Comparison of ENCODE assay signal across 12 cellular contexts in genomic region chr2:191894681-191895147, GRCh38. TPM values are rescaled to one million over a fixed set of nuclear protein-coding genes. Genes with fewer than 3 reads are reported as not detected.
DNase-seq lines count a peak whose midpoint lies in the region; ATAC-seq and TF ChIP-seq lines count a peak whose summit lies in the region.
"Had no signal": no experiment of that assay in that cellular context is flagged by ENCODE, and none has a peak within 500 bp of the region (broad histone marks: within the 10 kb centered on the region; RNA-seq: fewer than 3 reads in every experiment).

No MANE protein-coding gene starts in this region.

- TF ChIP-seq POLR2A in breast epithelium (IDR thresholded peaks at IDR 0.05), result no peak
- TF ChIP-seq POLR2A in uterus (IDR thresholded peaks at IDR 0.05), result no peak

- H3K27me3 Mint-ChIP-seq in MCF 10A (ENCODE audit: insufficient read depth, unreplicated experiment), result no peaks in the 10 kb centered on the region

- CTCF ChIA-PET in MCF 10A (lab: Yijun Ruan, JAX) (interaction anchor here (0.6 to 3.5 kb wide), 9 partner anchors 10 to 268 kb away, joined by 3 to 23 read pairs (median 3); no protein-coding TSS in a partner anchor), PC-3 (lab: Charles Lee) (no interaction called here)

- ATAC-seq in PC-3 (peak; percentile 86), lower lobe of right lung (no peak)
- ATAC-seq: activated CD8-positive, alpha-beta memory T cell treated with anti-CD3 and anti-CD28 coated beads, Interleukin-2, amount 10 ng/mL, durations not matched to agents 7 days and 5 days; T-cell had no signal

- no TSS peak for BruUV-seq in MCF 10A (replicated peaks; lab: Mats Ljungman, UMichigan)
- no TSS peak for BruUV-seq in PC-3 (replicated peaks; lab: Mats Ljungman, UMichigan)

- peak; percentile 81 for DNase-seq in MCF 10A (ENCODE audit: unreplicated experiment)
- DNase-seq in breast epithelium (ENCODE audit: low spot score in 2 of 2), result no peak
- peak; percentile 85 for DNase-seq in PC-3
- DNase-seq in fibroblast of lung (ENCODE audit: low read depth in 2 of 2), result peak; percentile 87 to 91
- no peak for DNase-seq in uterus
- DNase-seq in HT-29 (ENCODE audit: low spot score), result no peak
- DNase-seq in NCI-H774 (lab: John Stamatoyannopoulos, UW), result no peak
- DNase-seq in lower lobe of right lung, result no peak
- DNase-seq: 8988T; activated CD8-positive, alpha-beta memory T cell treated with anti-CD3 and anti-CD28 coated beads, Interleukin-2, amount 10 ng/mL, durations not matched to agents 7 days and 5 days; GOT3; T-cell had no signal

- intact Hi-C loops in MCF 10A (cut with micrococcal nuclease) (loop anchor here (2.0 kb wide), 1 partner anchor 48 kb away; the partner anchor contains the start of gene CAVIN2), breast epithelium (cut with DNase I; ENCODE audit: low total_unique reads) (no loop called here), PC-3 (cut with micrococcal nuclease) (no loop called here), uterus (cut with DNase I; ENCODE audit: low total_unique reads) (no loop called here), lower lobe of right lung (cut with DNase I) (no loop called here)

- H3K9me2 ChIP-seq in PC-3 (replicated peaks; ENCODE audit: low read length), result no peaks in the 10 kb centered on the region

- TF ChIP-seq CTCF in MCF 10A (IDR thresholded peaks at IDR 0.05; ENCODE audit: unreplicated experiment) (no peak), breast epithelium (IDR thresholded peaks at IDR 0.05) (no peak), PC-3 (conservative IDR thresholded peaks at IDR 0.05; ENCODE audit: low read depth, low read length) (no peak), fibroblast of lung (conservative IDR thresholded peaks at IDR 0.05 in 1 of 2, IDR thresholded peaks at IDR 0.05 in 1 of 2; ENCODE audit: low read depth in 1 of 2, low read length in 2 of 2) (no peak), uterus (IDR thresholded peaks at IDR 0.05) (no peak), lower lobe of right lung (IDR thresholded peaks at IDR 0.05) (no peak)

- H3K4me1 Mint-ChIP-seq in MCF 10A (ENCODE audit: insufficient read depth, unreplicated experiment), result peaks cover 43% of the 10 kb centered on the region
- H3K4me1 Mint-ChIP-seq: activated CD8-positive, alpha-beta memory T cell treated with anti-CD3 and anti-CD28 coated beads, Interleukin-2, amount 10 ng/mL, durations not matched to agents 7 days and 5 days; T-cell had no signal

- H3K27ac ChIP-seq in breast epithelium (no peak overlapping the region), PC-3 (ENCODE audit: low read length) (peak overlapping the region; percentile 74), fibroblast of lung (ENCODE audit: insufficient read depth, low read length) (peak overlapping the region; percentile 18), uterus (peak overlapping the region; percentile 34 to 35), lower lobe of right lung (no peak overlapping the region)

- no peaks in the 10 kb centered on the region for H3K36me3 Mint-ChIP-seq in MCF 10A (ENCODE audit: insufficient read depth, unreplicated experiment)
- H3K36me3 Mint-ChIP-seq: activated CD8-positive, alpha-beta memory T cell treated with anti-CD3 and anti-CD28 coated beads, Interleukin-2, amount 10 ng/mL, durations not matched to agents 7 days and 5 days; T-cell had no signal

- H2AFZ ChIP-seq in PC-3 (ENCODE audit: low read length) (no peak overlapping the region), fibroblast of lung (ENCODE audit: low read length) (no peak overlapping the region)

- H3K4me3 ChIP-seq in breast epithelium (no peak overlapping the region), PC-3 (ENCODE audit: low read length) (no peak overlapping the region; the same call in 1 of the 2 replicates), fibroblast of lung (replicated peaks in 1 of 4; ENCODE audit: control extremely low read depth in 1 of 4, insufficient read depth in 1 of 4, low read depth in 3 of 4, low read length in 4 of 4) (no peak overlapping the region), uterus (no peak overlapping the region), lower lobe of right lung (no peak overlapping the region)

- no peaks in the 10 kb centered on the region for H3K9me3 Mint-ChIP-seq in MCF 10A (ENCODE audit: unreplicated experiment)
- H3K9me3 Mint-ChIP-seq: T-cell had no signal

- H3K36me3 ChIP-seq in breast epithelium, result no peaks in the 10 kb centered on the region
- no peaks in the 10 kb centered on the region for H3K36me3 ChIP-seq in PC-3 (ENCODE audit: low read depth, low read length)
- H3K36me3 ChIP-seq in fibroblast of lung (ENCODE audit: control insufficient read depth, insufficient read depth, low read length), result no peaks in the 10 kb centered on the region
- H3K36me3 ChIP-seq in uterus, result no peaks in the 10 kb centered on the region
- H3K36me3 ChIP-seq in lower lobe of right lung, result no peaks in the 10 kb centered on the region

- peak overlapping the region; percentile 64 for H3K4me2 ChIP-seq in PC-3 (ENCODE audit: low read length)
- peak overlapping the region; percentile 19 for H3K4me2 ChIP-seq in fibroblast of lung (ENCODE audit: extremely low read depth, insufficient read depth, low read length)

- no peaks in the 10 kb centered on the region for H4K20me1 ChIP-seq in PC-3 (ENCODE audit: low read length)
- no peaks in the 10 kb centered on the region for H4K20me1 ChIP-seq in fibroblast of lung (ENCODE audit: control insufficient read depth, extremely low read depth, insufficient read depth, low read length)

- H3K4me1 ChIP-seq in breast epithelium (no peaks in the 10 kb centered on the region), PC-3 (ENCODE audit: insufficient read depth, low read length) (peaks cover 38% of the 10 kb centered on the region), fibroblast of lung (ENCODE audit: control insufficient read depth, extremely low read depth, insufficient read depth, low read length) (peaks cover 6% of the 10 kb centered on the region), uterus (peaks cover 0 to 5% of the 10 kb centered on the region in 2 donors), lower lobe of right lung (no peaks in the 10 kb centered on the region)

- POLR2A ChIA-PET in MCF 10A (lab: Yijun Ruan, JAX) (interaction anchor here (0.8 to 6.9 kb wide), 10 partner anchors 10 to 215 kb away, joined by 3 to 121 read pairs (median 5); partner anchors contain the start of gene CAVIN2), PC-3 (lab: Charles Lee; ENCODE audit: unreplicated experiment) (no interaction called here)

- H3K27me3 ChIP-seq in breast epithelium (no peaks in the 10 kb centered on the region), PC-3 (ENCODE audit: low read length) (no peaks in the 10 kb centered on the region), fibroblast of lung (ENCODE audit: control insufficient read depth, insufficient read depth, low read length) (no peaks in the 10 kb centered on the region), uterus (no peaks in the 10 kb centered on the region), lower lobe of right lung (ENCODE audit: low read depth) (no peaks in the 10 kb centered on the region)

- peak overlapping the region; percentile 26 for H3K4me3 Mint-ChIP-seq in MCF 10A (ENCODE audit: unreplicated experiment)
- H3K4me3 Mint-ChIP-seq: activated CD8-positive, alpha-beta memory T cell treated with anti-CD3 and anti-CD28 coated beads, Interleukin-2, amount 10 ng/mL, durations not matched to agents 7 days and 5 days; T-cell had no signal

- no peak overlapping the region; the same call in 1 of the 2 replicates for H3K9ac ChIP-seq in PC-3 (ENCODE audit: low read length)
- H3K9ac ChIP-seq in fibroblast of lung (ENCODE audit: insufficient read depth, low read length), result no peak overlapping the region

- peak overlapping the region; percentile 87 for H3K27ac Mint-ChIP-seq in MCF 10A (ENCODE audit: low read depth, unreplicated experiment)
- H3K27ac Mint-ChIP-seq: activated CD8-positive, alpha-beta memory T cell treated with anti-CD3 and anti-CD28 coated beads, Interleukin-2, amount 10 ng/mL, durations not matched to agents 7 days and 5 days; T-cell had no signal

- H3K79me2 ChIP-seq in PC-3 (ENCODE audit: low read length) (no peaks in the 10 kb centered on the region), fibroblast of lung (ENCODE audit: control insufficient read depth, insufficient read depth, low read length) (no peaks in the 10 kb centered on the region)

- H3K9me3 ChIP-seq in breast epithelium (no peaks in the 10 kb centered on the region), PC-3 (ENCODE audit: low read length) (0 out of 2 replicates have a peak, but pooled peaks cover 6% of the 10 kb centered on the region), fibroblast of lung (ENCODE audit: control insufficient read depth, insufficient read depth, low read depth, low read length) (no peaks in the 10 kb centered on the region), uterus (no peaks in the 10 kb centered on the region), lower lobe of right lung (no peaks in the 10 kb centered on the region)

- H3F3A ChIP-seq in PC-3 (ENCODE audit: low read length, unreplicated experiment), result no peaks in the 10 kb centered on the region

RNA-seq across cellular contexts. Expression of gene CAVIN2, which starts 47.8 kb away (rescaled TPM):
- total RNA-seq in MCF 10A (2022) (14.7 and 16.4 TPM in 2 replicates), breast epithelium (10 to 100 TPM; 30.7 to 71.4 (median 31.3) TPM), PC-3 (2014; rRNA removed) (0.07 TPM in 1 of 2 replicates, not detected in the other), fibroblast of lung (12.6 and 28.1 TPM in 2 replicates), uterus (100 to 1,000 TPM in 3 of 4 donors, 10 to 100 TPM in 1; 37.3 to 235 (median 121) TPM), lower lobe of right lung (182 TPM)
- 25.1 and 26.4 TPM in 2 replicates for polyA plus RNA-seq in fibroblast of lung
- polyA plus RNA-seq in fibroblast of lung (2012), result 23.0 TPM in 2 replicates
- polyA minus RNA-seq in fibroblast of lung (ENCODE audit: low replicate concordance), result 14.7 and 15.2 TPM in 2 replicates
- 0.84 and 1.4 TPM in 2 replicates for total RNA-seq in HT-29 (2014; rRNA removed; shearing (Covaris generic))
- total RNA-seq: activated CD8-positive, alpha-beta memory T cell treated with anti-CD3 and anti-CD28 coated beads, Interleukin-2, amount 10 ng/mL, durations not matched to agents 7 days and 5 days had no signal

Comparison
In these comparisons a context has a peak if more than half of its experiments do, and no peak if none do; other contexts are left out.
1. DNase-seq: peak in MCF 10A (single experiment), PC-3 (single experiment) and fibroblast of lung (2 of 2); none in breast epithelium (0 of 2), uterus (0 of 2), HT-29 (single experiment), NCI-H774 (single experiment) and lower lobe of right lung (single experiment).
2. H3K27ac ChIP-seq: peak in PC-3 (single experiment), fibroblast of lung (single experiment) and uterus (2 of 2); none in breast epithelium (0 of 2) and lower lobe of right lung (single experiment).